Comparison of ENCODE assay signal across 24 cellular contexts in genomic region chr2:162608901-162609300, GRCh38.
"Had no signal": no experiment of that assay in that cellular context is flagged by ENCODE, and none has a peak within 500 bp of the region (broad histone marks: within the 10 kb centered on the region; RNA-seq: fewer than 3 reads in every experiment).

No MANE protein-coding gene starts in this region.

- H3K27me3 ChIP-seq: neural progenitor cell, ovary, sigmoid colon, stomach, thyroid gland, tibial nerve, upper lobe of right lung, uterus had no signal

- H3K4me1 ChIP-seq: neural progenitor cell, parathyroid adenoma, psoas muscle, sigmoid colon, stomach, thyroid gland, tibial nerve, upper lobe of right lung, uterus had no signal

- H3K9ac ChIP-seq: neural progenitor cell, parathyroid adenoma had no signal

- ATAC-seq: naive thymus-derived CD4-positive, alpha-beta T cell; natural killer cell; psoas muscle; right cardiac atrium; stimulated activated effector memory CD8-positive, alpha-beta T cell treated with anti-CD3 and anti-CD28 coated beads, Interleukin-12 subunit alpha, Interleukin-12 subunit beta, amount 100 ng/mL, for 72 hours; stimulated activated naive B cell treated with anti-CD40 and anti-IgM and Interleukin-4, amounts not matched to agents 10 μg/mL and 1 μg/mL and 100 μg/mL, for 72 hours; upper lobe of right lung had no signal

- FAIRE-seq: small intestine had no signal

- DNase-seq: naive thymus-derived CD4-positive, alpha-beta T cell; natural killer cell; occipital lobe; ovary; posterior cingulate gyrus; psoas muscle; right cardiac atrium; sigmoid colon; small intestine; stimulated activated CD4-positive, alpha-beta T cell treated with anti-CD3 and anti-CD28 coated beads, Interleukin-15, amount 100 ng/mL, for 24 hours; stimulated activated CD4-positive, alpha-beta T cell treated with anti-CD3 and anti-CD28 coated beads, Interleukin-2, amount 100 ng/mL, for 24 hours; stimulated activated CD4-positive, alpha-beta T cell treated with anti-CD3 and anti-CD28 coated beads, Interleukin-2, amount 100 ng/mL, for 48 hours; stimulated activated CD4-positive, alpha-beta T cell treated with anti-CD3 and anti-CD28 coated beads, Interleukin-4, amount 100 ng/mL, for 24 hours; stimulated activated naive B cell treated with anti-CD40 and anti-IgM and Interleukin-4, amounts not matched to agents 10 μg/mL and 1 μg/mL and 100 μg/mL, for 72 hours; stimulated activated naive CD4-positive, alpha-beta T cell treated with Interleukin-2 at 50 U/mL for 16 hours; stomach; thyroid gland; upper lobe of right lung; uterus had no signal

- H3K4me2 ChIP-seq: neural progenitor cell had no signal

- H3K27ac ChIP-seq: neural progenitor cell, ovary, parathyroid adenoma, psoas muscle, sigmoid colon, stomach, thoracic aorta, thyroid gland, tibial nerve, upper lobe of right lung, uterus had no signal

- H3K4me3 ChIP-seq: neural progenitor cell, ovary, psoas muscle, sigmoid colon, stomach, thoracic aorta, thyroid gland, tibial nerve, upper lobe of right lung, uterus had no signal

- H2AFZ ChIP-seq: parathyroid adenoma had no signal

- H3K9me3 ChIP-seq: ovary, psoas muscle, sigmoid colon, stomach, thoracic aorta, thyroid gland, tibial nerve, upper lobe of right lung, uterus had no signal

- H3K36me3 ChIP-seq: neural progenitor cell, ovary, sigmoid colon, stomach, thoracic aorta, thyroid gland, tibial nerve, upper lobe of right lung, uterus had no signal

- H3K79me2 ChIP-seq: parathyroid adenoma had no signal
